Comparison of ENCODE assay signal across 8 cellular contexts in the genomic region with DNA sequence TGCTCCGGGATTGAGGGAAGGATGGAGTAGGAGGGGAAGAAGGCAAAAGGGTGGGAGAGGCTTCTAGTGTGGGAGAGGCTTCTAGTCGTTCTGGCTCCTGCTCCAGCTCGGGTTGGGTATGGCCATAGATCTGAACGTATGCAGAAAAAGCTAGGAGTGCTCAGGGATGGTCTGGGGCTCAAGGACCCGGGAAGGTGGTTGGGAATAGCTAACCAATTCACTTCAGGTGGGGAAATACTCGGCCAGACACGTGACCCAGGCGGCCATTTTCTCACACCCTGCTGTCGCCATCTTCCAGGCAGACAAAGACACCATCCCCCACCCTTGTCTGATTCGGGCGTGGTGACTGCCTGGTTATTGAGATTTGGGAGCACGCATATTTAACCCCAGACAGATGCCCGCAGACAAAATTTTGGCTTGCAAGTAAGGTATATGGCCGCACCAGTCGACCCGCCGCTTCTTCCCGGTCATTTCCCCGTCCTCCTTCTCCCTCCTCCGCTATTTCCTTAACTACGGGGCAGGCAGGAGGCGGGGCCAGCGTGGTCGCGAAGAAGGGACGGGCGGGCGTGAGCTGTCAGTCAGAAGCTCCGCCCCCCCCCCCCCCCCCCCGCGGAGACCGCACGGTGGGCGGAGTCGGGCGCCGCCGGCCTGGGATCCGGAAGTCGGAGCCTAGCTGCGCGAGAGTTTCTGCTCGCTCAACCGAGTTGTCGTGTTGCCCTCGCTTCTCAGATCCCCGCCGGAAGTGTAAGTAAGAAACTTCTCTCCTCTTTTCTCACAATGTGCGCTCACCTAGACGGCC. TPM values are rescaled to one million over a fixed set of nuclear protein-coding genes. Genes with fewer than 3 reads are reported as not detected.
DNase-seq lines count a peak whose midpoint lies in the region; ATAC-seq, FAIRE-seq and TF ChIP-seq lines count a peak whose summit lies in the region.

A gene with protein sequence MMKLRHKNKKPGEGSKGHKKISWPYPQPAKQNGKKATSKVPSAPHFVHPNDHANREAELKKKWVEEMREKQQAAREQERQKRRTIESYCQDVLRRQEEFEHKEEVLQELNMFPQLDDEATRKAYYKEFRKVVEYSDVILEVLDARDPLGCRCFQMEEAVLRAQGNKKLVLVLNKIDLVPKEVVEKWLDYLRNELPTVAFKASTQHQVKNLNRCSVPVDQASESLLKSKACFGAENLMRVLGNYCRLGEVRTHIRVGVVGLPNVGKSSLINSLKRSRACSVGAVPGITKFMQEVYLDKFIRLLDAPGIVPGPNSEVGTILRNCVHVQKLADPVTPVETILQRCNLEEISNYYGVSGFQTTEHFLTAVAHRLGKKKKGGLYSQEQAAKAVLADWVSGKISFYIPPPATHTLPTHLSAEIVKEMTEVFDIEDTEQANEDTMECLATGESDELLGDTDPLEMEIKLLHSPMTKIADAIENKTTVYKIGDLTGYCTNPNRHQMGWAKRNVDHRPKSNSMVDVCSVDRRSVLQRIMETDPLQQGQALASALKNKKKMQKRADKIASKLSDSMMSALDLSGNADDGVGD (plus strand): TSS at position 661 of the 799 bp plus-strand sequence. CDS start 2,348 bp downstream, outside the sequence.

- DNase-seq in NCI-H2029 treated with DMSO at 0.1 percent for 48 hours (lab: John Stamatoyannopoulos, UW) (peak; percentile 70), T-helper 22 cell (ENCODE audit: low read depth) (peak; percentile 68), astrocyte of the cerebellum (ENCODE audit: low read depth) (peak; percentile 48), hepatocyte (ENCODE audit: low spot score) (peak; percentile 87), retina (peak; percentile 93), D721Med (ENCODE audit: insufficient read length, low spot score) (no peak)

- TF ChIP-seq CTCF in astrocyte of the cerebellum (IDR thresholded peaks at IDR 0.05; ENCODE audit: low read depth, low read length, missing control alignments) (no peak), hepatocyte (IDR thresholded peaks at IDR 0.05; ENCODE audit: poor library complexity) (no peak), D721Med (IDR thresholded peaks at IDR 0.05; ENCODE audit: insufficient read depth, missing control alignments) (no peak)

- no peak for FAIRE-seq in D721Med (lab: Jason Lieb, UNC)

- H3K36me3 ChIP-seq in hepatocyte (replicated peaks; ENCODE audit: insufficient read depth, low read depth) = no peaks in the 10 kb centered on the region

- 46% methylated on average over 44 of the region's 50 CpGs for WGBS in hepatocyte (ENCODE audit: low lambda C conversion rate, missing lambda C conversion rate)

- peaks cover 13% of the 10 kb centered on the region for H3K4me1 ChIP-seq in hepatocyte (ENCODE audit: insufficient read depth)

- H3K9me2 ChIP-seq in hepatocyte (replicated peaks; ENCODE audit: insufficient read depth) = no peaks in the 10 kb centered on the region

- peaks cover 40% of the 10 kb centered on the region for H3K79me2 ChIP-seq in hepatocyte

- H3K4me2 ChIP-seq in hepatocyte = peak within 1 kb of the TSS; percentile 74

- no peaks in the 10 kb centered on the region for H3K9me3 ChIP-seq in hepatocyte (ENCODE audit: low read depth)

- peak within 1 kb of the TSS; percentile 97 for H3K27ac ChIP-seq in hepatocyte

- peak within 1 kb of the TSS; percentile 76 for H2AFZ ChIP-seq in hepatocyte

- in situ Hi-C loops in astrocyte of the cerebellum (cut with HindIII; ENCODE audit: low sequenced_read_pairs) = no loop called here

- no peaks in the 10 kb centered on the region for H3K27me3 ChIP-seq in hepatocyte

- H3K4me3 ChIP-seq in astrocyte of the cerebellum (ENCODE audit: low read depth, low read length) (peak within 1 kb of the TSS; percentile 82), hepatocyte (peak within 1 kb of the TSS; percentile 54)

- peak; percentile 48 for ATAC-seq in GM18508 (IDR thresholded peaks at IDR 0.05; ENCODE audit: insufficient read depth, unreplicated experiment)
- ATAC-seq in HG02981 (IDR thresholded peaks at IDR 0.05; ENCODE audit: unreplicated experiment) = peak; percentile 84

- no peaks in the 10 kb centered on the region for H4K20me1 ChIP-seq in hepatocyte (ENCODE audit: insufficient read depth, poor library complexity, severe bottlenecking)

RNA-seq across cellular contexts. Expression of the gene that starts here (rescaled TPM):
- total RNA-seq in hepatocyte = 26.5 and 31.5 TPM in 2 replicates
- 9.7 and 10.3 TPM in 2 replicates for polyA plus RNA-seq in hepatocyte
